Comparison of ENCODE assay signal across 24 cellular contexts in genomic region chr14:36950812-36951211, GRCh38.
"Had no signal": no experiment of that assay in that cellular context is flagged by ENCODE, and none has a peak within 500 bp of the region (broad histone marks: within the 10 kb centered on the region; RNA-seq: fewer than 3 reads in every experiment).

No MANE protein-coding gene starts in this region.

- H3K36me3 ChIP-seq: gastrocnemius medialis, lower lobe of right lung, right atrium auricular region, sigmoid colon, stomach, thyroid gland had no signal

- H3K9me3 ChIP-seq: gastrocnemius medialis, lower lobe of right lung, right atrium auricular region, sigmoid colon, stomach, thyroid gland had no signal

- H3K79me2 ChIP-seq: parathyroid adenoma had no signal

- H3K9ac ChIP-seq: parathyroid adenoma had no signal

- ATAC-seq: esophagus mucosa; gastrocnemius medialis; left ventricle myocardium superior; lower lobe of right lung; natural killer cell; stimulated activated effector memory CD8-positive, alpha-beta T cell treated with anti-CD3 and anti-CD28 coated beads, Interleukin-12 subunit alpha, Interleukin-12 subunit beta, amount 100 ng/mL, for 72 hours had no signal

- H2AFZ ChIP-seq: parathyroid adenoma had no signal

- H3K27ac ChIP-seq: dorsolateral prefrontal cortex, epithelial cell of prostate, gastrocnemius medialis, lower lobe of right lung, parathyroid adenoma, right atrium auricular region, sigmoid colon, stomach, thyroid gland had no signal

- H3K4me1 ChIP-seq: lower lobe of right lung, parathyroid adenoma, right atrium auricular region, stomach, thyroid gland had no signal

- FAIRE-seq: colon, keratinocyte had no signal

- H3K27me3 ChIP-seq: gastrocnemius medialis, right atrium auricular region, sigmoid colon, stomach, thyroid gland had no signal

- DNase-seq: dorsolateral prefrontal cortex; effector CD4-positive, alpha-beta T cell; endodermal cell; foreskin fibroblast; gastrocnemius medialis; head of caudate nucleus; left ventricle myocardium superior; lower lobe of right lung; natural killer cell; occipital lobe; sigmoid colon; stimulated activated CD4-positive, alpha-beta T cell treated with anti-CD3 and anti-CD28 coated beads, Interleukin-2, amount 100 ng/mL, for 24 hours; stimulated activated CD4-positive, alpha-beta T cell treated with anti-CD3 and anti-CD28 coated beads, Interleukin-4, amount 100 ng/mL, for 24 hours; stimulated activated naive CD4-positive, alpha-beta T cell treated with Interleukin-2 at 50 U/mL for 16 hours; stomach; thyroid gland; trophoblast cell had no signal

- H3K4me3 ChIP-seq: dorsolateral prefrontal cortex, gastrocnemius medialis, lower lobe of right lung, right atrium auricular region, sigmoid colon, stomach, thyroid gland had no signal
